In the genomic region with DNA sequence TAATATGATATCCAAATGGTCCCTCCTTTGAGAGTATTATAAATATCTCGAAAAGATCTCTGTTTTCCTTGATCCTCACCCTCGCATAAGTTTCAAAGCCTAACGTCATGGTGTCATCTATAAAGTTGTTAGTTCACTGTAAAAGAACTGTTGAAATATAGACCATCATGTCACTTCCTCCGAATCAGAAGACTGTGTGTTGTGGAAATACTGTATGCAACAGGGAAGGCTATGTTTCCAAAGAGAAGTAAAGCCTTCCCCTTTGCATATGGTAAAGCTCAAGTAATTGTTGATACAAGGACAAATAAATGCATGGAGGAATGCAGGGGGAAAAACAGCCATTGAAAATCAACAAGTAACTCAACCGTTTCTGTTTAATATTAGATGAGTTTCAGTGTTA, we compare ENCODE assay signal across 6 cellular contexts.
DNase-seq lines count a peak whose midpoint lies in the region; ATAC-seq, FAIRE-seq and TF ChIP-seq lines count a peak whose summit lies in the region.
"Not testable (repeated sequence)": the region's sequence is repeated elsewhere in the genome, so short reads cannot be mapped to it uniquely, and the experiment has no call there.

No MANE protein-coding gene starts in this region.

- TF ChIP-seq POLR2A in A549 (IDR thresholded peaks at IDR 0.05; ENCODE audit: low read length); H54 (IDR thresholded peaks at IDR 0.05; ENCODE audit: low read depth, low read length): not testable (repeated sequence)

- H4K20me1 ChIP-seq in astrocyte (ENCODE audit: insufficient read depth, low read length) = not testable (repeated sequence)

- H3K36me3 Mint-ChIP-seq in astrocyte (ENCODE audit: low read depth, unreplicated experiment) = not testable (repeated sequence)

- H3K27me3 ChIP-seq in astrocyte (ENCODE audit: insufficient read depth, low read length); bronchial epithelial cell (ENCODE audit: control insufficient read depth, insufficient read depth, low read length); lower lobe of right lung (ENCODE audit: low read depth); pancreas: not testable (repeated sequence)

- ATAC-seq in A549 = not testable (repeated sequence)
- peak; percentile 19 to 51 for ATAC-seq in lower lobe of right lung
- peak in 2 of 4 donors; percentile 25 to 32 for ATAC-seq in pancreas

- H3K4me1 ChIP-seq in A549; astrocyte (ENCODE audit: insufficient read depth, low read length); pancreas: not testable (repeated sequence)
- H3K4me1 ChIP-seq in lower lobe of right lung = peaks cover 21% of the 10 kb centered on the region

- POLR2A ChIA-PET in A549 (lab: Yijun Ruan, JAX) = not testable (repeated sequence)

- H3K4me3 Mint-ChIP-seq in astrocyte (ENCODE audit: unreplicated experiment) = not testable (repeated sequence)

- not testable (repeated sequence) for H3K27me3 Mint-ChIP-seq in astrocyte (ENCODE audit: low read depth, unreplicated experiment)

- intact Hi-C loops in lower lobe of right lung (cut with DNase I); pancreas (cut with DNase I): not testable (repeated sequence)

- not testable (repeated sequence) for H3K27ac Mint-ChIP-seq in astrocyte (ENCODE audit: unreplicated experiment)

- H3K9ac ChIP-seq in astrocyte (ENCODE audit: low read length) = not testable (repeated sequence)

- H3K27ac ChIP-seq in A549; astrocyte (ENCODE audit: low read depth, low read length); lower lobe of right lung; pancreas: not testable (repeated sequence)

- FAIRE-seq in A549 (lab: Jason Lieb, UNC) = peak; percentile 98
- FAIRE-seq in H54 (lab: Jason Lieb, UNC) = peak; percentile 82
- peak; percentile 98 for FAIRE-seq in astrocyte (lab: Jason Lieb, UNC)
- peak; percentile 75 for FAIRE-seq in bronchial epithelial cell (lab: Jason Lieb, UNC)
- peak; percentile 57 for FAIRE-seq in pancreas (lab: Jason Lieb, UNC)

- TF ChIP-seq EP300 in A549 (IDR thresholded peaks at IDR 0.05) = not testable (repeated sequence)

- WGBS in A549 (ENCODE audit: missing lambda C conversion rate) = 47% methylated on average over 3 of the region's 5 CpGs
- WGBS in pancreas, 2 donors = 38 to 44% methylated on average over 3 of the region's 5 CpGs

- CTCF ChIA-PET in A549 (lab: Yijun Ruan, JAX) = interaction anchor here (1.7 kb wide), 1 partner anchor 658 kb away, joined by 4 read pairs; no protein-coding TSS in a partner anchor

- DNase-seq in A549 (ENCODE audit: low read depth in 1 of 2, low spot score in 1 of 2); H54 (ENCODE audit: insufficient read length, low spot score); astrocyte (ENCODE audit: low read depth); bronchial epithelial cell (ENCODE audit: low read depth); lower lobe of right lung; pancreas: not testable (repeated sequence)

- not testable (repeated sequence) for H3K4me1 Mint-ChIP-seq in astrocyte (ENCODE audit: low read depth, unreplicated experiment)

- H3K36me3 ChIP-seq in astrocyte (ENCODE audit: insufficient read depth, low read length); bronchial epithelial cell (ENCODE audit: control insufficient read depth, insufficient read depth, low read length); lower lobe of right lung; pancreas: not testable (repeated sequence)

- not testable (repeated sequence) for H3K4me3 ChIP-seq in A549; astrocyte (ENCODE audit: insufficient read depth, low read depth, low read length); bronchial epithelial cell (ENCODE audit: low read depth, low read length); lower lobe of right lung; pancreas

- H3K79me2 ChIP-seq in astrocyte (ENCODE audit: insufficient read depth, low read length) = not testable (repeated sequence)

- not testable (repeated sequence) for TF ChIP-seq RAD21 in A549 (conservative IDR thresholded peaks at IDR 0.05 in 1 of 2, IDR thresholded peaks at IDR 0.05 in 1 of 2)

- not testable (repeated sequence) for H3K4me2 ChIP-seq in A549; astrocyte (ENCODE audit: low read length)

- H3K9me3 Mint-ChIP-seq in astrocyte (ENCODE audit: unreplicated experiment) = not testable (repeated sequence)

- H3K9me3 ChIP-seq in A549; astrocyte (ENCODE audit: insufficient read depth, low read depth, low read length); lower lobe of right lung; pancreas: not testable (repeated sequence)

- not testable (repeated sequence) for TF ChIP-seq CTCF in A549 (IDR thresholded peaks at IDR 0.05); astrocyte (IDR thresholded peaks at IDR 0.05; ENCODE audit: insufficient read depth, low read depth, low read length); bronchial epithelial cell (IDR thresholded peaks at IDR 0.05; ENCODE audit: insufficient read depth, low read length, severe bottlenecking); lower lobe of right lung (IDR thresholded peaks at IDR 0.05); pancreas (IDR thresholded peaks at IDR 0.05)

- not testable (repeated sequence) for H2AFZ ChIP-seq in astrocyte (ENCODE audit: low read depth, low read length)
